ENCODE assay signal across 8 cellular contexts in genomic region chr7:6392712-6393666, GRCh38. TPM values are rescaled to one million over a fixed set of nuclear protein-coding genes. Genes with fewer than 3 reads are reported as not detected.
DNase-seq lines count a peak whose midpoint lies in the region; ATAC-seq and TF ChIP-seq lines count a peak whose summit lies in the region.

No MANE protein-coding gene starts in this region.

- no peak for TF ChIP-seq POLR2A in IMR-90 (IDR thresholded peaks at IDR 0.05; ENCODE audit: low read depth, low read length)

- H2BK120ac ChIP-seq in IMR-90 (ENCODE audit: low read depth, low read length) = no peak overlapping the region

- peaks cover 92% of the 10 kb centered on the region for H4K20me1 ChIP-seq in IMR-90 (ENCODE audit: insufficient read depth, low read length)

- no peaks in the 10 kb centered on the region for H3K9me3 ChIP-seq in IMR-90 (ENCODE audit: control insufficient read depth, insufficient read depth, low read length)

- H3K4me2 ChIP-seq in IMR-90 (ENCODE audit: low read depth, low read length) = peak overlapping the region; percentile 41; the same call in 1 of the 2 replicates

- H2BK5ac ChIP-seq in IMR-90 (ENCODE audit: low read depth, low read length, poor library complexity, severe bottlenecking) = peak overlapping the region; percentile 54

- ATAC-seq in GM18909 (IDR thresholded peaks at IDR 0.05; ENCODE audit: poor library complexity, unreplicated experiment) (peak; percentile 47), IMR-90 (ENCODE audit: low read depth) (peak; percentile 74)

- no peak for TF ChIP-seq RAD21 in IMR-90 (IDR thresholded peaks at IDR 0.05; ENCODE audit: low read length)

- H4K91ac ChIP-seq in IMR-90 (ENCODE audit: insufficient read depth, low read depth, low read length) = no peak overlapping the region; the same call in 1 of the 2 replicates

- H3K9me1 ChIP-seq in IMR-90 (ENCODE audit: insufficient read depth, low read length) = peaks cover 25% of the 10 kb centered on the region

- H3K79me1 ChIP-seq in IMR-90 (ENCODE audit: low read depth in 1 of 2, low read length in 2 of 2) = peaks cover 5 to 70% of the 10 kb centered on the region in 2 experiments; a peak in 2 of 4 replicates

- H4K5ac ChIP-seq in IMR-90 (ENCODE audit: low read depth, low read length) = no peak overlapping the region

- TF ChIP-seq CTCF in IMR-90 (conservative IDR thresholded peaks at IDR 0.05; ENCODE audit: low read depth, low read length) = no peak

- H2AK5ac ChIP-seq in IMR-90 (ENCODE audit: low read depth, low read length) = no peak overlapping the region; the same call in 1 of the 2 replicates

- H3K14ac ChIP-seq in IMR-90 (replicated peaks; ENCODE audit: low read depth, low read length) = peak overlapping the region; percentile 27

- H3K27me3 ChIP-seq in IMR-90 (ENCODE audit: control insufficient read depth, insufficient read depth, low read length) = no peaks in the 10 kb centered on the region

- no peak overlapping the region for H3K18ac ChIP-seq in IMR-90 (ENCODE audit: low read depth, low read length)

- H2BK15ac ChIP-seq in IMR-90 (ENCODE audit: low read depth, low read length) = no peak overlapping the region

- peak overlapping the region; percentile 0 for H2AK9ac ChIP-seq in IMR-90 (replicated peaks; ENCODE audit: low read depth, low read length, poor library complexity)

- BruUV-seq in IMR-90 (replicated peaks; lab: Mats Ljungman, UMichigan) = no TSS peak

- peaks cover 13% of the 10 kb centered on the region for H3K4me1 ChIP-seq in IMR-90 (ENCODE audit: control insufficient read depth, insufficient read depth, low read length)

- POLR2A ChIA-PET in IMR-90 (lab: Charles Lee; ENCODE audit: unreplicated experiment) = no interaction called here

- no peak overlapping the region for H2AFZ ChIP-seq in IMR-90 (replicated peaks; ENCODE audit: low read length, poor library complexity)

- H3K4ac ChIP-seq in IMR-90 (ENCODE audit: low read depth, low read length) = peak overlapping the region; percentile 11; the same call in 1 of the 2 replicates

- 80% methylated on average over 1 of the region's 11 CpGs; no CpG with 5 or more reads in 1 of the 2 experiments for WGBS in IMR-90 (ENCODE audit: extremely low coverage in 2 of 2, insufficient read length in 1 of 2), 2 experiments
- 56 to 64% (median 63%) methylated on average over 11 of the region's 11 CpGs for WGBS in adipose tissue, 3 donors

- H3K9ac ChIP-seq in IMR-90 (ENCODE audit: low read depth, low read length) = no peak overlapping the region

- H3K23ac ChIP-seq in IMR-90 (ENCODE audit: low read depth, low read length) = peak overlapping the region; percentile 57

- no peak overlapping the region for H3K56ac ChIP-seq in IMR-90 (ENCODE audit: extremely low read depth, insufficient read depth, low read length)

- CTCF ChIA-PET in IMR-90 (lab: Yijun Ruan, JAX) = no interaction called here

- peak; percentile 77 for DNase-seq in IMR-90
- DNase-seq in inferior parietal cortex (ENCODE audit: extremely low spot score) = peak; percentile 66
- peak; percentile 37 to 49 for DNase-seq in stimulated activated CD4-positive, alpha-beta T cell treated with anti-CD3 and anti-CD28 coated beads, Interleukin-4, amount 100 ng/mL, for 48 hours (ENCODE audit: low read depth in 2 of 2)
- no peak for DNase-seq in D341Med (ENCODE audit: low spot score)
- DNase-seq in GOT3 (lab: John Stamatoyannopoulos, UW) = no peak
- DNase-seq in NCI-H2196 (lab: John Stamatoyannopoulos, UW; ENCODE audit: unreplicated experiment) = no peak

- H3K36me3 ChIP-seq in IMR-90 (ENCODE audit: control insufficient read depth, insufficient read depth, low read length) = peaks cover 36% of the 10 kb centered on the region

- peak overlapping the region in 1 of 2 experiments; percentile 50; a peak in 2 of 4 replicates for H4K8ac ChIP-seq in IMR-90 (ENCODE audit: low read depth in 2 of 2, low read length in 2 of 2)

- H3K4me3 ChIP-seq in IMR-90 (ENCODE audit: insufficient read depth, low read depth, low read length) = no peak overlapping the region

- H2BK20ac ChIP-seq in IMR-90 (ENCODE audit: low read depth, low read length) = no peak overlapping the region

- dilution Hi-C loops in IMR-90 (cut with HindIII; ENCODE audit: low sequenced_read_pairs, unreplicated experiment) = no loop called here

- in situ Hi-C loops in IMR-90 (cut with MboI; ENCODE audit: low sequenced_read_pairs) = no loop called here

- intact Hi-C loops in IMR-90 (cut with micrococcal nuclease) = no loop called here

- H3K27ac ChIP-seq in IMR-90 (ENCODE audit: insufficient read depth, low read length) = peak overlapping the region; percentile 38
- H3K27ac ChIP-seq in adipose tissue (ENCODE audit: low read depth, low read length) = peak overlapping the region; percentile 46

TF ChIP-seq in IMR-90, 13 proteins besides CTCF, POLR2A, EP300 and RAD21:
- TF ChIP-seq MXI1 (IDR thresholded peaks at IDR 0.05; ENCODE audit: borderline replicate concordance, low read depth, low read length) (peak; percentile 55; the same call in 1 of the 2 replicates), ELK1 (IDR thresholded peaks at IDR 0.05; ENCODE audit: borderline replicate concordance, low read depth, low read length) (no peak)

RNA-seq across cellular contexts. Expression of gene RAC1, which starts 18.7 kb away (rescaled TPM):
- 127 and 128 TPM in 2 replicates for total RNA-seq in IMR-90 (2012; rRNA removed)
- polyA plus RNA-seq in IMR-90 (2012; rRNA removed) = 360 and 364 TPM in 2 replicates
- 119 and 122 TPM in 2 replicates for polyA plus RNA-seq in IMR-90 (2012; cell fraction: cytosol; rRNA removed)
- 54.9 and 241 TPM in 2 replicates for polyA plus RNA-seq in IMR-90 (2012; cell fraction: nucleus; rRNA removed; ENCODE audit: low replicate concordance)
- polyA plus RNA-seq in adipose tissue = 100 to 1,000 TPM in 2 of 3 donors, 10 to 100 TPM in 1; 84.0 to 187 (median 186) TPM

RNA-seq across cellular contexts. Expression of gene FAM220A, which starts 44.2 kb away (rescaled TPM):
- total RNA-seq in IMR-90 (2012; rRNA removed) = 13.1 and 13.9 TPM in 2 replicates
- polyA plus RNA-seq in IMR-90 (2012; rRNA removed) (11.4 and 11.5 TPM in 2 replicates), adipose tissue (1 to 10 TPM; 5.2 to 9.2 (median 5.6) TPM)
- 10.0 and 13.7 TPM in 2 replicates for polyA plus RNA-seq in IMR-90 (2012; cell fraction: cytosol; rRNA removed)
- polyA plus RNA-seq in IMR-90 (2012; cell fraction: nucleus; rRNA removed; ENCODE audit: low replicate concordance) = 3.8 and 5.4 TPM in 2 replicates

RNA-seq across cellular contexts. Expression of gene DAGLB, which starts 54.8 kb away (rescaled TPM):
- total RNA-seq in IMR-90 (2012; rRNA removed) = 33.5 and 35.3 TPM in 2 replicates
- 23.4 and 24.5 TPM in 2 replicates for polyA plus RNA-seq in IMR-90 (2012; rRNA removed)
- 21.9 and 41.7 TPM in 2 replicates for polyA plus RNA-seq in IMR-90 (2012; cell fraction: cytosol; rRNA removed)
- polyA plus RNA-seq in IMR-90 (2012; cell fraction: nucleus; rRNA removed; ENCODE audit: low replicate concordance) = 92.9 and 94.9 TPM in 2 replicates
- polyA plus RNA-seq in adipose tissue = 1 to 10 TPM; 6.2 to 7.3 (median 7.2) TPM

Comparison
In these comparisons a context has a peak if more than half of its experiments do, and no peak if none do; other contexts are left out.
1. DNase-seq: peak in IMR-90 (single experiment), inferior parietal cortex (single experiment) and stimulated activated CD4-positive, alpha-beta T cell treated with anti-CD3 and anti-CD28 coated beads, Interleukin-4, amount 100 ng/mL, for 48 hours (2 of 2); none in D341Med (single experiment), GOT3 (single experiment) and NCI-H2196 (single experiment).